Comparison of ENCODE assay signal across 8 cellular contexts in genomic region chr2:12716250-12717190, GRCh38.
A peak's percentile ranks its signal among the peaks of the same experiment; 100 is the strongest.
DNase-seq lines count a peak whose midpoint lies in the region; ATAC-seq lines count a peak whose summit lies in the region.

Gene TRIB2, plus strand, starts transcription at chr2:12716936. Its CDS starts 1,372 bp downstream, at chr2:12718308.

- H3K27ac ChIP-seq in ACC112 (ENCODE audit: low read depth, low read length) (peak within 1 kb of the TSS; percentile 68), cingulate gyrus (ENCODE audit: low read depth, low read length) (peak within 1 kb of the TSS; percentile 91), layer of hippocampus (ENCODE audit: low read depth, low read length) (peak within 1 kb of the TSS; percentile 87)

- peaks cover 48% of the 10 kb centered on the region for H3K4me1 ChIP-seq in ACC112 (ENCODE audit: control insufficient read depth, insufficient read depth, low read length, unreplicated experiment)

- H2AFZ ChIP-seq in ACC112 (ENCODE audit: low read length, unreplicated experiment): peak within 1 kb of the TSS; percentile 73

- peak within 1 kb of the TSS; percentile 95 for H3K4me3 ChIP-seq in ACC112 (ENCODE audit: low read depth, low read length)

- no peaks in the 10 kb centered on the region for H3K27me3 ChIP-seq in ACC112 (ENCODE audit: insufficient read depth, low read length)
- no peaks in the 10 kb centered on the region for H3K27me3 ChIP-seq in layer of hippocampus (ENCODE audit: control insufficient read depth, insufficient read depth, low read length)

- ATAC-seq in GM18873 (IDR thresholded peaks at IDR 0.05; ENCODE audit: low FRiP score, unreplicated experiment) (peak; percentile 44), HG03342 (IDR thresholded peaks at IDR 0.05; ENCODE audit: unreplicated experiment) (peak; percentile 57)

- peaks cover 44% of the 10 kb centered on the region for H3K79me2 ChIP-seq in ACC112 (ENCODE audit: control insufficient read depth, insufficient read depth, low read length, unreplicated experiment)

- no peaks in the 10 kb centered on the region for H3K36me3 ChIP-seq in ACC112 (ENCODE audit: insufficient read depth, low read length)

- DNase-seq in NCI-H524 treated with DMSO at 0.1 percent for 48 hours (lab: John Stamatoyannopoulos, UW): peak; percentile 77
- peak; percentile 85 for DNase-seq in activated CD4-positive, alpha-beta T cell treated with anti-CD3 and anti-CD28 coated beads for 48 hours
- peak; percentile 59 to 80 (median 77) for DNase-seq in stimulated activated CD4-positive, alpha-beta T cell treated with anti-CD3 and anti-CD28 coated beads, Interleukin-1b, Interleukin-23, amount 100 ng/mL, for 24 hours (ENCODE audit: low read depth in 4 of 4, low spot score in 1 of 4)

Comparison
In these comparisons a context has a peak if more than half of its experiments do, and no peak if none do; other contexts are left out.
1. Peak in every context shown above with its lines: DNase-seq, ATAC-seq, H3K4me3 ChIP-seq and H3K27ac ChIP-seq.